In the genomic region with DNA sequence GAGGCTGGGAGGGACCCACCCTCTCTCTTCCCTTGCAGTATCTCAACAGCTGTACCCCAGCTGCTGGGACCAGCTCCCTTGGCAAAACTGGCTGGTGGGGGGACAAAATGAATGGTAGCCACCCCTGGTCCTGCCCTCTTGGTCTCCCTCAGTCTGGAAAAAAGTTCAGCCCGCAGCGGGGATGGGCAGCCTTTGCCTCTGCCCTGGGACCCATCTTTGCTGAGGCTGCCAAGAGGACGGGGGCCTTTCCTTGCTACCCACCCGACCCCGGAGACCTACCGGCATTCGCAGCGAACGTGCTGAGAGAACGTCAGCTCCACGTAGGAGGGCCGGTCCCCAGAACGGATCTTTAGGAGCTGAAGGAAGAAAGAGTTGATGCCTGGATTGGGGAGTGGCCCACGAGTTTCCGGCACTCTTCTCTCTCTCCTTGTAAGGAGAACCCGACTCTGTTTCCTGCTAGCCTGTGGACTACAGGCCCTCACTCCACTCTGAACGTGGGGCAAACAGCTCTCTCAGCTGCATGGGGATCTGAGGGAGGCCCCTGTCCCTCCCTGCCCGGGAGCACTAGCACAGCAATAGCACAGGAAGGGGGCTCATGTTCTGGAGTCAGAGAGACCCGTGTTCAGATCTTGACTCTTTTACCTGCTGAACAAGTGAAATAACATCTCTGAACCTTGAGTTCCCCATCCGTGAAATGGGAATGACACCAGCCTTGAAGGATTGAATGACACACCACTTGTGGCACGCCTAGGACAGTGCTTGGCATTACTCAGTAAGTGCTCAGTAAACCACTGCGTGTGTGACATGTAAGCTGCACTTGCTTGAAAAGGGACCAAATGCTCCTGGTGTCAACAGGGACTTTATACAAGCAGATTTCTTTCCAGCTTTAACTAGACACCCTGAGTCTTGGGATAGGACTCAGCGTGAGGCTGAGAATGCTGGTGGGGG, we compare ENCODE assay signal across 22 cellular contexts. TPM values are rescaled to one million over a fixed set of nuclear protein-coding genes. Genes with fewer than 3 reads are reported as not detected.
"Had no signal": no experiment of that assay in that cellular context is flagged by ENCODE, and none has a peak within 500 bp of the region (broad histone marks: within the 10 kb centered on the region; RNA-seq: fewer than 3 reads in every experiment).

No MANE protein-coding gene starts in this region.

- H3K36me3 Mint-ChIP-seq: activated naive CD8-positive, alpha-beta T cell treated with anti-CD3 and anti-CD28 coated beads for 36 hours; natural killer cell had no signal

- H3K27me3 ChIP-seq: body of pancreas, gastrocnemius medialis, suprapubic skin had no signal

- H3K36me3 ChIP-seq: gastrocnemius medialis, left lung, prostate gland, upper lobe of right lung had no signal

- H3K27ac Mint-ChIP-seq: activated B cell treated with CpG ODN at 0.5 μM for 24 hours; activated naive CD8-positive, alpha-beta T cell treated with anti-CD3 and anti-CD28 coated beads for 36 hours; activated T-helper 1 cell treated with anti-CD3 and anti-CD28 coated beads, Interleukin-12 subunit alpha, Interleukin-12 subunit beta, Interleukin-2, Interleukin-4 antibody, amounts not matched to agents 30 ng/mL and 10 ng/mL and 1 ng/mL, durations not matched to agents 14 hours and 24 hours and 36 hours; natural killer cell had no signal

- H3K27ac ChIP-seq: body of pancreas, gastrocnemius medialis, left lung, prostate gland, suprapubic skin, upper lobe of right lung had no signal

- H3K4me3 Mint-ChIP-seq: activated B cell treated with CpG ODN at 0.5 μM for 24 hours; activated naive CD8-positive, alpha-beta T cell treated with anti-CD3 and anti-CD28 coated beads for 36 hours; activated T-helper 1 cell treated with anti-CD3 and anti-CD28 coated beads, Interleukin-12 subunit alpha, Interleukin-12 subunit beta, Interleukin-2, Interleukin-4 antibody, amounts not matched to agents 30 ng/mL and 10 ng/mL and 1 ng/mL, durations not matched to agents 14 hours and 24 hours and 36 hours; natural killer cell had no signal

- H3K4me1 ChIP-seq: prostate gland, upper lobe of right lung had no signal

- H3K9me3 ChIP-seq: body of pancreas, gastrocnemius medialis, left lung, mucosa of descending colon, prostate gland, suprapubic skin, upper lobe of right lung had no signal

- DNase-seq: activated B cell treated with CpG ODN at 0.5 μM for 24 hours; activated CD4-positive, alpha-beta T cell treated with anti-CD3 and anti-CD28 coated beads for 48 hours; activated CD8-positive, alpha-beta memory T cell treated with anti-CD3 and anti-CD28 coated beads for 24 hours; activated naive CD8-positive, alpha-beta T cell treated with anti-CD3 and anti-CD28 coated beads for 36 hours; amygdala; body of pancreas; effector memory CD4-positive, alpha-beta T cell; gastrocnemius medialis; mucosa of descending colon; natural killer cell; occipital lobe; right cardiac atrium; small intestine; stimulated activated CD4-positive, alpha-beta T cell treated with anti-CD3 and anti-CD28 coated beads, Interleukin-4, amount 100 ng/mL, for 4 hours; stimulated activated CD8-positive, alpha-beta memory T cell treated with anti-CD3 and anti-CD28 coated beads, Interleukin-4, amount 100 ng/mL, for 48 hours; stimulated activated naive CD8-positive, alpha-beta T cell treated with anti-CD3 and anti-CD28 coated beads, Interleukin-15, Interleukin-2, amounts not matched to agents 100 U/mL and 50 U/mL, for 24 hours; T-helper 2 cell; upper lobe of right lung had no signal

- H3K9me3 Mint-ChIP-seq: activated B cell treated with CpG ODN at 0.5 μM for 24 hours; activated naive CD8-positive, alpha-beta T cell treated with anti-CD3 and anti-CD28 coated beads for 36 hours; activated T-helper 1 cell treated with anti-CD3 and anti-CD28 coated beads, Interleukin-12 subunit alpha, Interleukin-12 subunit beta, Interleukin-2, Interleukin-4 antibody, amounts not matched to agents 30 ng/mL and 10 ng/mL and 1 ng/mL, durations not matched to agents 14 hours and 24 hours and 36 hours; natural killer cell had no signal

- H3K4me3 ChIP-seq: body of pancreas, gastrocnemius medialis, left lung, mucosa of descending colon, prostate gland, suprapubic skin, upper lobe of right lung had no signal

RNA-seq across cellular contexts. Expression of a gene that starts 6.9 kb away (rescaled TPM):
- total RNA-seq: activated B cell treated with CpG ODN at 0.5 μM for 24 hours had no signal
